9 cellular contexts compared by ENCODE assay signal in the genomic region with DNA sequence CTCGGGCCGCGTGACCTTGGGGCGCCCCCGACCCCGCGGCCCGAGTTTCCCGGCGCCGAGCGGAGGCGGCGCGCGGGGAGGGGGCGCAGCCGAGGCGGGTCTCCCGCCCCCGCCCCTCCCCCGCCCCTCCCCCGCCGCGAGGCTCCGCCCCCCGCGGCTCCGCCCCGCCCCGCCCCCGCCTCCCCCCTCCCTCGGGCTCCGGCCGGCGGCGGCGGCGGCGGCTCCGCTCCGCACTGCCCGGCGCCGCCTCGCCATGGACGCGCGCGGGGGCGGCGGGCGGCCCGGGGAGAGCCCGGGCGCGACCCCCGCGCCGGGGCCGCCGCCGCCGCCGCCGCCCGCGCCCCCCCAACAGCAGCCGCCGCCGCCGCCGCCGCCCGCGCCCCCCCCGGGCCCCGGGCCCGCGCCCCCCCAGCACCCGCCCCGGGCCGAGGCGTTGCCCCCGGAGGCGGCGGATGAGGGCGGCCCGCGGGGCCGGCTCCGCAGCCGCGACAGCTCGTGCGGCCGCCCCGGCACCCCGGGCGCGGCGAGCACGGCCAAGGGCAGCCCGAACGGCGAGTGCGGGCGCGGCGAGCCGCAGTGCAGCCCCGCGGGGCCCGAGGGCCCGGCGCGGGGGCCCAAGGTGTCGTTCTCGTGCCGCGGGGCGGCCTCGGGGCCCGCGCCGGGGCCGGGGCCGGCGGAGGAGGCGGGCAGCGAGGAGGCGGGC. TPM values are rescaled to one million over a fixed set of nuclear protein-coding genes. Genes with fewer than 3 reads are reported as not detected.
A peak's percentile ranks its signal among the peaks of the same experiment; 100 is the strongest.
DNase-seq lines count a peak whose midpoint lies in the region; ATAC-seq, FAIRE-seq and TF ChIP-seq lines count a peak whose summit lies in the region.
"Had no signal": no experiment of that assay in that cellular context is flagged by ENCODE, and none has a peak within 500 bp of the region (broad histone marks: within the 10 kb centered on the region; RNA-seq: fewer than 3 reads in every experiment).

Gene HCN2 (plus strand): TSS at position 189 of the 703 bp plus-strand sequence. CDS start 65 bp downstream, at position 254.

- H3K27me3 Mint-ChIP-seq in activated naive CD8-positive, alpha-beta T cell = no peaks in the 10 kb centered on the region
- peaks cover 47% of the 10 kb centered on the region for H3K27me3 Mint-ChIP-seq in activated naive CD8-positive, alpha-beta T cell treated with anti-CD3 and anti-CD28 coated beads for 36 hours
- H3K27me3 Mint-ChIP-seq in activated T-helper 17 cell treated with anti-CD3 and anti-CD28 coated beads, Interleukin-2, amount 50 U/mL, for 72 hours = peaks cover 2% of the 10 kb centered on the region
- H3K27me3 Mint-ChIP-seq in type B pancreatic cell = peaks cover 51% of the 10 kb centered on the region

- TF ChIP-seq CTCF in type B pancreatic cell (conservative IDR thresholded peaks at IDR 0.05) (no peak), D721Med (IDR thresholded peaks at IDR 0.05; ENCODE audit: insufficient read depth, missing control alignments) (no peak)

- peak within 1 kb of the TSS; percentile 67 for H3K4me3 Mint-ChIP-seq in activated naive CD8-positive, alpha-beta T cell
- H3K4me3 Mint-ChIP-seq in activated naive CD8-positive, alpha-beta T cell treated with anti-CD3 and anti-CD28 coated beads for 36 hours = no peak within 1 kb of the TSS
- H3K4me3 Mint-ChIP-seq in activated T-helper 17 cell treated with anti-CD3 and anti-CD28 coated beads, Interleukin-2, amount 50 U/mL, for 72 hours = peak within 1 kb of the TSS; percentile 13
- H3K4me3 Mint-ChIP-seq in type B pancreatic cell = peak within 1 kb of the TSS; percentile 65

- H3K27ac Mint-ChIP-seq in activated naive CD8-positive, alpha-beta T cell = no peak within 1 kb of the TSS
- no peak within 1 kb of the TSS for H3K27ac Mint-ChIP-seq in activated naive CD8-positive, alpha-beta T cell treated with anti-CD3 and anti-CD28 coated beads for 36 hours
- no peak within 1 kb of the TSS for H3K27ac Mint-ChIP-seq in activated T-helper 17 cell treated with anti-CD3 and anti-CD28 coated beads, Interleukin-2, amount 50 U/mL, for 72 hours
- H3K27ac Mint-ChIP-seq in type B pancreatic cell = no peak within 1 kb of the TSS

- H3K9ac ChIP-seq in iPS-15b (ENCODE audit: low read depth, low read length) = no peak within 1 kb of the TSS

- H3K4me1 ChIP-seq in iPS-15b (ENCODE audit: control insufficient read depth, insufficient read depth, low read length) = no peaks in the 10 kb centered on the region

- H3K36me3 Mint-ChIP-seq in activated naive CD8-positive, alpha-beta T cell = no peaks in the 10 kb centered on the region
- no peaks in the 10 kb centered on the region for H3K36me3 Mint-ChIP-seq in activated naive CD8-positive, alpha-beta T cell treated with anti-CD3 and anti-CD28 coated beads for 36 hours
- no peaks in the 10 kb centered on the region for H3K36me3 Mint-ChIP-seq in activated T-helper 17 cell treated with anti-CD3 and anti-CD28 coated beads, Interleukin-2, amount 50 U/mL, for 72 hours (ENCODE audit: low read depth)
- H3K36me3 Mint-ChIP-seq in type B pancreatic cell = no peaks in the 10 kb centered on the region

- H3K9me3 Mint-ChIP-seq in activated naive CD8-positive, alpha-beta T cell (ENCODE audit: low read depth) = no peaks in the 10 kb centered on the region
- H3K9me3 Mint-ChIP-seq in activated naive CD8-positive, alpha-beta T cell treated with anti-CD3 and anti-CD28 coated beads for 36 hours = no peaks in the 10 kb centered on the region
- no peaks in the 10 kb centered on the region for H3K9me3 Mint-ChIP-seq in activated T-helper 17 cell treated with anti-CD3 and anti-CD28 coated beads, Interleukin-2, amount 50 U/mL, for 72 hours
- H3K9me3 Mint-ChIP-seq in type B pancreatic cell = no peaks in the 10 kb centered on the region

- peaks cover 18% of the 10 kb centered on the region for H3K27me3 ChIP-seq in iPS-15b (ENCODE audit: control insufficient read depth, insufficient read depth, low read length)

- ATAC-seq in activated T-helper 17 cell treated with anti-CD3 and anti-CD28 coated beads, Interleukin-2, amount 50 U/mL, for 72 hours (replicated peaks) = peak; percentile 1

- peaks cover 6% of the 10 kb centered on the region for H3K4me1 Mint-ChIP-seq in activated naive CD8-positive, alpha-beta T cell (ENCODE audit: low read depth)
- peaks cover 2% of the 10 kb centered on the region for H3K4me1 Mint-ChIP-seq in activated naive CD8-positive, alpha-beta T cell treated with anti-CD3 and anti-CD28 coated beads for 36 hours
- H3K4me1 Mint-ChIP-seq in activated T-helper 17 cell treated with anti-CD3 and anti-CD28 coated beads, Interleukin-2, amount 50 U/mL, for 72 hours = no peaks in the 10 kb centered on the region
- H3K4me1 Mint-ChIP-seq in type B pancreatic cell (ENCODE audit: unreplicated experiment) = no peaks in the 10 kb centered on the region

- FAIRE-seq in D721Med (lab: Jason Lieb, UNC) = no peak

- H3K4me3 ChIP-seq in iPS-15b (ENCODE audit: low read depth, low read length) = peak within 1 kb of the TSS; percentile 39

- no peaks in the 10 kb centered on the region for H3K9me3 ChIP-seq in iPS-15b (ENCODE audit: control insufficient read depth, insufficient read depth, low read length)

- no peak for DNase-seq in activated naive CD8-positive, alpha-beta T cell treated with anti-CD3 and anti-CD28 coated beads for 36 hours
- DNase-seq in type B pancreatic cell (ENCODE audit: extremely low spot score, unreplicated experiment) (no peak), NCI-H1694 treated with DMSO at 0.1 percent for 48 hours (lab: John Stamatoyannopoulos, UW) (no peak), inferior parietal cortex (ENCODE audit: extremely low spot score) (no peak), D721Med (ENCODE audit: insufficient read length, low spot score) (no peak)
- DNase-seq: stimulated activated CD4-positive, alpha-beta T cell treated with anti-CD3 and anti-CD28 coated beads, Interleukin-4, amount 100 ng/mL, for 24 hours had no signal

- no peaks in the 10 kb centered on the region for H3K36me3 ChIP-seq in iPS-15b (ENCODE audit: control insufficient read depth, insufficient read depth, low read length)

RNA-seq across cellular contexts. Expression of gene HCN2, which starts in this region (rescaled TPM):
- under 1 TPM; 0.31 to 0.34 TPM for total RNA-seq in activated naive CD8-positive, alpha-beta T cell treated with anti-CD3 and anti-CD28 coated beads for 36 hours
- total RNA-seq in activated T-helper 17 cell treated with anti-CD3 and anti-CD28 coated beads, Interleukin-2, amount 50 U/mL, for 72 hours = under 1 TPM; 0.58 to 0.98 TPM
- total RNA-seq in type B pancreatic cell (ENCODE audit: low replicate concordance) = 1.4 and 1.9 TPM in 2 replicates

Comparison
In these comparisons a context has a peak if more than half of its experiments do, and no peak if none do; other contexts are left out.
1. Peak in ATAC-seq in activated T-helper 17 cell treated with anti-CD3 and anti-CD28 coated beads, Interleukin-2, amount 50 U/mL, for 72 hours; RNA of the gene not detected or under 1 TPM.